In the genomic region with DNA sequence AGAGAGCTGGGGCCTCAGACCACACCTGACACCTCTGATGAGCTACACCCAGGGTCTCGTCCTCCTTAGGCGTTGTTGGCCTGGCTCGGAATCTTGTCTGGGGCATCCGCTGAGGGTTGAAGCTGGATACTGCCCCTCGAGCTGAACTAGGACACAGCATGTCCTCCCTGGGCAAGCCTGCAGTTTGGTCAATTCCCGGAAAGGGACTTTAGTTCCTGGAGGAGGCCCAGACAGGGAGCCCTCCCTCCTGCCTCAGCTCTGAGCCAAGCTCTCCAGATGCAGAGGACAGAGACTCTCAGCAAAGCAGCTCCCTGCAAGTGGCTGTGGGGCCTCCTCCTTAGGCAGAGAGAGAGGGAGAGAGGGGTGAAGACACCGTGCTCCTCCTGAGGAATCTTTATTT, we compare ENCODE assay signal across 8 cellular contexts. TPM values are rescaled to one million over a fixed set of nuclear protein-coding genes. Genes with fewer than 3 reads are reported as not detected.
DNase-seq lines count a peak whose midpoint lies in the region; ATAC-seq and TF ChIP-seq lines count a peak whose summit lies in the region.
"Had no signal": no experiment of that assay in that cellular context is flagged by ENCODE, and none has a peak within 500 bp of the region (broad histone marks: within the 10 kb centered on the region; RNA-seq: fewer than 3 reads in every experiment).

No MANE protein-coding gene starts in this region.

- POLR2A ChIA-PET in activated B cell treated with CpG ODN at 0.5 μM for 24 hours (lab: Charles Lee), result interaction anchor here (0.7 to 1.5 kb wide), 3 partner anchors 24 to 249 kb away, joined by 3 to 5 read pairs (median 4); partner anchors contain the start of gene APOL2

- no peak for TF ChIP-seq CTCF in activated B cell treated with CpG ODN at 0.5 μM for 24 hours (IDR thresholded peaks at IDR 0.05)
- no peak for TF ChIP-seq CTCF in mesothelial cell of epicardium (IDR thresholded peaks at IDR 0.05; ENCODE audit: unreplicated experiment)
- TF ChIP-seq CTCF in suprapubic skin (IDR thresholded peaks at IDR 0.05), result no peak
- no peak for TF ChIP-seq CTCF in foreskin keratinocyte (conservative IDR thresholded peaks at IDR 0.05)

- no peak for ATAC-seq in activated B cell treated with CpG ODN at 0.5 μM for 24 hours (ENCODE audit: low read depth)
- ATAC-seq in foreskin keratinocyte, result no peak

- DNase-seq in activated B cell treated with CpG ODN at 0.5 μM for 24 hours, result no peak
- DNase-seq in ecto neural progenitor cell (ENCODE audit: low spot score), result peak; percentile 22
- DNase-seq in mesothelial cell of epicardium (ENCODE audit: low spot score in 2 of 2, unreplicated experiment in 2 of 2), result no peak
- peak in 1 of 2 donors; percentile 91 for DNase-seq in suprapubic skin (ENCODE audit: low spot score in 2 of 2)
- no peak for DNase-seq in COR-L47 (lab: John Stamatoyannopoulos, UW)
- DNase-seq in foreskin keratinocyte, result no peak
- DNase-seq in NCI-H524 (lab: John Stamatoyannopoulos, UW), result no peak
- DNase-seq: NCI-H446 treated with DMSO at 0.1 percent for 48 hours had no signal

- CTCF ChIA-PET in activated B cell treated with CpG ODN at 0.5 μM for 24 hours (lab: Charles Lee), result no interaction called here

- peak in 1 of 2 donors; percentile 28 for TF ChIP-seq POLR2A in suprapubic skin (IDR thresholded peaks at IDR 0.05)

- intact Hi-C loops in activated B cell treated with CpG ODN at 0.5 μM for 24 hours (cut with micrococcal nuclease), result no loop called here

- peaks cover 35% of the 10 kb centered on the region for H3K36me3 Mint-ChIP-seq in activated B cell treated with CpG ODN at 0.5 μM for 24 hours (ENCODE audit: low read depth)
- H3K36me3 Mint-ChIP-seq in mesothelial cell of epicardium, result peaks cover 7% of the 10 kb centered on the region

- TF ChIP-seq EP300 in suprapubic skin (IDR thresholded peaks at IDR 0.05), result no peak

- peaks cover 88% of the 10 kb centered on the region for H3K4me1 ChIP-seq in suprapubic skin
- H3K4me1 ChIP-seq in foreskin keratinocyte, result no peaks in the 10 kb centered on the region

- H3K4me3 ChIP-seq in suprapubic skin, result peak overlapping the region; percentile 50

- H3K36me3 ChIP-seq in suprapubic skin, result no peaks in the 10 kb centered on the region

- H3K4me1 Mint-ChIP-seq in activated B cell treated with CpG ODN at 0.5 μM for 24 hours (peaks cover 68% of the 10 kb centered on the region), mesothelial cell of epicardium (peaks cover 37% of the 10 kb centered on the region)

- H3K27ac ChIP-seq in suprapubic skin, result peak overlapping the region; percentile 92
- H3K27ac ChIP-seq in foreskin keratinocyte, result no peak overlapping the region

- H3K27me3 Mint-ChIP-seq in activated B cell treated with CpG ODN at 0.5 μM for 24 hours (no peaks in the 10 kb centered on the region), mesothelial cell of epicardium (ENCODE audit: low read depth) (no peaks in the 10 kb centered on the region)

- H3K4me3 Mint-ChIP-seq in activated B cell treated with CpG ODN at 0.5 μM for 24 hours (peak overlapping the region; percentile 38), mesothelial cell of epicardium (no peak overlapping the region)

- no peaks in the 10 kb centered on the region for H3K27me3 ChIP-seq in suprapubic skin
- peaks cover 4% of the 10 kb centered on the region for H3K27me3 ChIP-seq in foreskin keratinocyte

- no peaks in the 10 kb centered on the region for H3K9me3 ChIP-seq in suprapubic skin

- H3K27ac Mint-ChIP-seq in activated B cell treated with CpG ODN at 0.5 μM for 24 hours (peak overlapping the region; percentile 30), mesothelial cell of epicardium (peak overlapping the region; percentile 50)

- H3K9me3 Mint-ChIP-seq in activated B cell treated with CpG ODN at 0.5 μM for 24 hours (no peaks in the 10 kb centered on the region), mesothelial cell of epicardium (peaks cover 9% of the 10 kb centered on the region)

- WGBS in suprapubic skin, result 49% methylated on average over 6 of the region's 7 CpGs

RNA-seq across cellular contexts. Expression of gene APOL3, which starts 4.9 kb away (rescaled TPM):
- total RNA-seq in activated B cell treated with CpG ODN at 0.5 μM for 24 hours, result 32.2 and 38.4 TPM in 2 replicates
- 1.3 to 2.2 TPM (median 1.8 TPM) in 3 replicates for total RNA-seq in mesothelial cell of epicardium
- 10 to 100 TPM; 29.7 to 46.7 (median 34.0) TPM for total RNA-seq in suprapubic skin
- 0.85 and 0.88 TPM in 2 replicates for total RNA-seq in foreskin keratinocyte
- polyA plus RNA-seq in foreskin keratinocyte, result 0.25 and 0.54 TPM in 2 replicates

RNA-seq across cellular contexts. Expression of gene APOL4, which starts 45.9 kb away (rescaled TPM):
- total RNA-seq in activated B cell treated with CpG ODN at 0.5 μM for 24 hours, result 0.05 TPM in 1 of 2 replicates, not detected in the other
- 15.0 to 16.4 TPM (median 15.9 TPM) in 3 replicates for total RNA-seq in mesothelial cell of epicardium
- 1 to 10 TPM; 3.3 to 7.9 (median 6.4) TPM for total RNA-seq in suprapubic skin
- not detected in 2 replicates for total RNA-seq in foreskin keratinocyte
- polyA plus RNA-seq in foreskin keratinocyte, result not detected in 2 replicates
